In genomic region chr12:53113307-53113706, GRCh38 we compare ENCODE assay signal across 2 cellular contexts.
TF ChIP-seq lines count a peak whose summit lies in the region.

No MANE protein-coding gene starts in this region.

TF ChIP-seq in HepG2, 621 proteins besides CTCF, POLR2A, EP300 and RAD21:
- TF ChIP-seq NCOA2 (CRISPR knock-in tag; IDR thresholded peaks at IDR 0.05): no peak
- no peak for TF ChIP-seq ZNF687 (CRISPR knock-in tag; IDR thresholded peaks at IDR 0.05)
- TF ChIP-seq ZNF337 (CRISPR knock-in tag; IDR thresholded peaks at IDR 0.05; ENCODE audit: borderline replicate concordance, low read depth): no peak
TF ChIP-seq in HepG2: peak in this region for 0.

TF ChIP-seq in H1, 55 proteins besides CTCF, POLR2A, EP300 and RAD21:
- no peak for TF ChIP-seq ATF3 (IDR thresholded peaks at IDR 0.05; ENCODE audit: insufficient read depth, low read depth, low read length)
- no peak for TF ChIP-seq CTBP2 (IDR thresholded peaks at IDR 0.05; ENCODE audit: borderline replicate concordance, insufficient read depth, insufficient read length, low read length)
- TF ChIP-seq CEBPB (IDR thresholded peaks at IDR 0.05; ENCODE audit: low read depth, low read length): no peak
- no peak for TF ChIP-seq USF2 (IDR thresholded peaks at IDR 0.05; ENCODE audit: low read length)
- TF ChIP-seq MAX (IDR thresholded peaks at IDR 0.05): no peak
- no peak for TF ChIP-seq PHF8 (conservative IDR thresholded peaks at IDR 0.05; ENCODE audit: low read depth, low read length)
- no peak for TF ChIP-seq POU5F1 (IDR thresholded peaks at IDR 0.05; ENCODE audit: low read depth, low read length)
- no peak for TF ChIP-seq HDAC6 (IDR thresholded peaks at IDR 0.05; ENCODE audit: low read depth, low read length)
- no peak for TF ChIP-seq CBX5 (IDR thresholded peaks at IDR 0.05; ENCODE audit: low read depth, low read length)
- no peak for TF ChIP-seq KDM4A (IDR thresholded peaks at IDR 0.05; ENCODE audit: low read depth, low read length, severe bottlenecking)
- TF ChIP-seq BRCA1 (IDR thresholded peaks at IDR 0.05; ENCODE audit: low read depth, low read length): no peak
- TF ChIP-seq BACH1 (IDR thresholded peaks at IDR 0.05; ENCODE audit: low read length): no peak
- TF ChIP-seq SIX5 (IDR thresholded peaks at IDR 0.05; ENCODE audit: low read depth, low read length): no peak
- no peak for TF ChIP-seq TCF12 (IDR thresholded peaks at IDR 0.05; ENCODE audit: low read depth, low read length)
